ENCODE assay signal across 1 cellular context in genomic region chr7:94913391-94913790, GRCh38.
TF ChIP-seq lines count a peak whose summit lies in the region.

No MANE protein-coding gene starts in this region.

TF ChIP-seq in GM23338, 12 proteins besides CTCF, POLR2A, EP300 and RAD21 (continued from another document):
- no peak for TF ChIP-seq ZNF462 (CRISPR knock-in tag; IDR thresholded peaks at IDR 0.05)
- TF ChIP-seq ZNF114 (CRISPR knock-in tag; IDR thresholded peaks at IDR 0.05): no peak
- no peak for TF ChIP-seq ETS1 (IDR thresholded peaks at IDR 0.05)
- no peak for TF ChIP-seq JUNB (IDR thresholded peaks at IDR 0.05; ENCODE audit: unreplicated experiment)
